8 cellular contexts compared by ENCODE assay signal in genomic region chr12:40224439-40225291, GRCh38. TPM values are rescaled to one million over a fixed set of nuclear protein-coding genes. Genes with fewer than 3 reads are reported as not detected.
DNase-seq lines count a peak whose midpoint lies in the region; ATAC-seq and TF ChIP-seq lines count a peak whose summit lies in the region.

Gene LRRK2 (plus strand): TSS chr12:40224997. CDS start chr12:40225132, 135 bp downstream.

- POLR2A ChIA-PET in WTC11 (lab: Charles Lee): no interaction called here

- peaks cover 9% of the 10 kb centered on the region for H3K9me3 Mint-ChIP-seq in WTC11
- H3K9me3 Mint-ChIP-seq in central memory CD8-positive, alpha-beta T cell: no peaks in the 10 kb centered on the region

- CTCF ChIA-PET in WTC11 (lab: Charles Lee): no interaction called here

- no peaks in the 10 kb centered on the region for H3K36me3 Mint-ChIP-seq in WTC11
- no peaks in the 10 kb centered on the region for H3K36me3 Mint-ChIP-seq in central memory CD8-positive, alpha-beta T cell (ENCODE audit: insufficient read depth)

- H3K4me1 Mint-ChIP-seq in WTC11: peaks cover 24% of the 10 kb centered on the region
- peaks cover 9% of the 10 kb centered on the region for H3K4me1 Mint-ChIP-seq in central memory CD8-positive, alpha-beta T cell

- no peak for TF ChIP-seq CTCF in WTC11 (IDR thresholded peaks at IDR 0.05)

- DNase-seq in EH (ENCODE audit: low read depth): peak; percentile 66
- peak; percentile 17 for DNase-seq in HuH-7.5 (ENCODE audit: low spot score)
- peak; percentile 41 for DNase-seq in WTC11 (ENCODE audit: low spot score)
- peak; percentile 15 to 45 for DNase-seq in central memory CD8-positive, alpha-beta T cell (ENCODE audit: low spot score in 2 of 2)
- peak; percentile 74 for DNase-seq in kidney tubule cell (ENCODE audit: low spot score)
- peak; percentile 6 for DNase-seq in stimulated activated CD4-positive, alpha-beta T cell treated with anti-CD3 and anti-CD28 coated beads, Interleukin-1b, Interleukin-23, amount 100 ng/mL, for 48 hours
- DNase-seq in DMS153 (lab: John Stamatoyannopoulos, UW): no peak

- ATAC-seq in GM21526 (IDR thresholded peaks at IDR 0.05; ENCODE audit: low FRiP score, unreplicated experiment): peak; percentile 54
- peak; percentile 79 for ATAC-seq in WTC11
- peak; percentile 76 for ATAC-seq in central memory CD8-positive, alpha-beta T cell (replicated peaks; ENCODE audit: extremely low read depth, poor library complexity, severe bottlenecking)

- no peak within 1 kb of the TSS for H3K27ac Mint-ChIP-seq in WTC11
- peak within 1 kb of the TSS; percentile 51 for H3K27ac Mint-ChIP-seq in central memory CD8-positive, alpha-beta T cell (ENCODE audit: low read depth)

- peaks cover 37% of the 10 kb centered on the region for H3K27me3 Mint-ChIP-seq in WTC11 (ENCODE audit: low read depth)
- peaks cover 24% of the 10 kb centered on the region for H3K27me3 Mint-ChIP-seq in central memory CD8-positive, alpha-beta T cell

- peak within 1 kb of the TSS; percentile 68 for H3K4me3 Mint-ChIP-seq in WTC11
- H3K4me3 Mint-ChIP-seq in central memory CD8-positive, alpha-beta T cell: peak within 1 kb of the TSS; percentile 66

TF ChIP-seq in WTC11, 78 proteins besides CTCF, POLR2A, EP300 and RAD21 (continues in another document):
- no peak for TF ChIP-seq ZNF671 (CRISPR knock-in tag; IDR thresholded peaks at IDR 0.05)
- no peak for TF ChIP-seq NFATC4 (CRISPR knock-in tag; IDR thresholded peaks at IDR 0.05)
- peak; percentile 32; the same call in 1 of the 2 replicates for TF ChIP-seq ESRRA (CRISPR knock-in tag; IDR thresholded peaks at IDR 0.05; ENCODE audit: borderline replicate concordance)
- TF ChIP-seq GABPB1 (CRISPR knock-in tag; IDR thresholded peaks at IDR 0.05): no peak
- no peak for TF ChIP-seq OVOL2 (CRISPR knock-in tag; IDR thresholded peaks at IDR 0.05; ENCODE audit: borderline replicate concordance)
- no peak for TF ChIP-seq ATF2 (CRISPR knock-in tag; IDR thresholded peaks at IDR 0.05; ENCODE audit: borderline replicate concordance, low read depth)
- TF ChIP-seq SOX15 (CRISPR knock-in tag; IDR thresholded peaks at IDR 0.05): no peak
- TF ChIP-seq MXD4 (CRISPR knock-in tag; IDR thresholded peaks at IDR 0.05; ENCODE audit: borderline replicate concordance): no peak
- no peak for TF ChIP-seq ATF1 (CRISPR knock-in tag; IDR thresholded peaks at IDR 0.05)
- TF ChIP-seq USF1 (CRISPR knock-in tag; IDR thresholded peaks at IDR 0.05): 0 out of 2 replicates have a peak, but pooled peaks have one; percentile 44
- no peak for TF ChIP-seq ZBTB21 (CRISPR knock-in tag; IDR thresholded peaks at IDR 0.05; ENCODE audit: borderline replicate concordance)
- TF ChIP-seq E2F5 (CRISPR knock-in tag; IDR thresholded peaks at IDR 0.05): peak; percentile 62; the same call in 1 of the 2 replicates
- TF ChIP-seq NR2C2 (CRISPR knock-in tag; IDR thresholded peaks at IDR 0.05): no peak
- TF ChIP-seq AR (CRISPR knock-in tag; IDR thresholded peaks at IDR 0.05): no peak
- no peak for TF ChIP-seq NFYB (CRISPR knock-in tag; conservative IDR thresholded peaks at IDR 0.05; ENCODE audit: low read depth)
- no peak for TF ChIP-seq STAT6 (CRISPR knock-in tag; conservative IDR thresholded peaks at IDR 0.05; ENCODE audit: low read depth)
- TF ChIP-seq NR3C1 (CRISPR knock-in tag; conservative IDR thresholded peaks at IDR 0.05; ENCODE audit: low read depth): no peak
- TF ChIP-seq FOXP4 (CRISPR knock-in tag; IDR thresholded peaks at IDR 0.05): peak; percentile 93; the same call in 1 of the 2 replicates
- TF ChIP-seq JUN (CRISPR knock-in tag; IDR thresholded peaks at IDR 0.05): peak; percentile 29; the same call in 1 of the 2 replicates
- no peak; the same call in none of the 2 replicates for TF ChIP-seq FOXP1 (CRISPR knock-in tag; IDR thresholded peaks at IDR 0.05; ENCODE audit: borderline replicate concordance)
- no peak for TF ChIP-seq ZNF219 (CRISPR knock-in tag; IDR thresholded peaks at IDR 0.05; ENCODE audit: borderline replicate concordance)

RNA-seq across cellular contexts. Expression of gene LRRK2, which starts in this region (rescaled TPM):
- total RNA-seq in WTC11 (2021): 0.23 to 0.46 TPM (median 0.46 TPM) in 3 replicates

Comparison
In these comparisons a context has a peak if more than half of its experiments do, and no peak if none do; other contexts are left out.
1. Peak in DNase-seq and ATAC-seq in WTC11; RNA of the gene not detected or under 1 TPM.